ENCODE assay signal across 31 cellular contexts in the genomic region with DNA sequence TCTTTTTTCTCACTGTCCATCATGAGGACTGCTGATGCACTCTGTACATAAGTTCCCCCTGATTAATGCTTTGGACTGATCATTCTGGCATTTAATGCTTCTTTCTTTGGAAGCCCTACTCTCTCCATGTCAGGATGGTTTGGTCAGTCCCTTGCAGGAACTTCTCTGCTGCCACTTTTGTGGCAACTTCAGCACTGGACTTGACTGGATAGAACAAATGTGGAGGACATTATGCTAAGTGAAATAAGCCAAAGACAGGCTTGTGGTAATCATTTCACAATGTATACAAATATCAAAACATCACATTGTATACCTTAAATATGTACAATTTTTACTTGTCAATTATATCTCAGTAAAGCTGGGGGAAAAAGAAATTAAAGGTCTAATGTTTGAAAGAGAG.
"Had no signal": no experiment of that assay in that cellular context is flagged by ENCODE, and none has a peak within 500 bp of the region (broad histone marks: within the 10 kb centered on the region; RNA-seq: fewer than 3 reads in every experiment).

No MANE protein-coding gene starts in this region.

- H3K27ac Mint-ChIP-seq: activated B cell treated with CpG ODN at 0.5 μM for 24 hours; activated CD4-positive, alpha-beta memory T cell treated with anti-CD3 and anti-CD28 coated beads for 36 hours; activated CD8-positive, alpha-beta T cell treated with anti-CD3 and anti-CD28 coated beads for 36 hours; activated naive CD4-positive, alpha-beta T cell treated with anti-CD3 and anti-CD28 coated beads for 36 hours; activated naive CD4-positive, alpha-beta T cell treated with anti-CD3 and anti-CD28 coated beads, Interleukin-2, amount 50 U/mL, for 72 hours; activated naive CD8-positive, alpha-beta T cell treated with anti-CD3 and anti-CD28 coated beads for 36 hours; activated T-cell treated with anti-CD3 and anti-CD28 coated beads, Interleukin-2, amount 50 U/mL, for 72 hours; activated T-helper 1 cell treated with anti-CD3 and anti-CD28 coated beads, Interleukin-12 subunit alpha, Interleukin-12 subunit beta, Interleukin-2, Interleukin-4 antibody, amounts not matched to agents 30 ng/mL and 10 ng/mL and 1 ng/mL, durations not matched to agents 14 hours and 24 hours and 36 hours; activated T-helper 17 cell treated with anti-CD3 and anti-CD28 coated beads, Interleukin-2, amount 50 U/mL, for 72 hours; T-helper 1 cell treated with Interleukin-12 subunit alpha and Interleukin-12 subunit beta and Interleukin-4 antibody, amounts not matched to agents 30 μg/mL and 1 μg/mL, for 36 hours; T-helper 2 cell treated with Interferon-gamma antibody and Interleukin-4, amounts not matched to agents 5 μg/mL and 100 μg/mL, for 36 hours had no signal

- H3K9me3 Mint-ChIP-seq: activated T-cell treated with anti-CD3 and anti-CD28 coated beads, Interleukin-2, amount 50 U/mL, for 4 hours; T-helper 2 cell treated with Interferon-gamma antibody and Interleukin-4, amounts not matched to agents 5 μg/mL and 100 μg/mL, for 36 hours had no signal

- DNase-seq: activated B cell treated with CpG ODN at 0.5 μM for 24 hours; activated CD4-positive, alpha-beta memory T cell treated with anti-CD3 and anti-CD28 coated beads for 36 hours; activated CD4-positive, alpha-beta T cell treated with anti-CD3 and anti-CD28 coated beads for 4 hours; activated CD4-positive, alpha-beta T cell treated with anti-CD3 and anti-CD28 coated beads, Interleukin-2, amount 50 U/mL, for 1 hour; activated CD4-positive, alpha-beta T cell treated with anti-CD3 and anti-CD28 coated beads, Interleukin-2, amount 50 U/mL, for 4 hours; activated CD4-positive, CD25-positive, alpha-beta regulatory T cell treated with anti-CD3 and anti-CD28 coated beads, Interleukin-2, amount 50 U/mL, for 72 hours; activated CD8-positive, alpha-beta memory T cell treated with anti-CD3 and anti-CD28 coated beads, Interleukin-2, amount 50 U/mL, for 4 hours; activated CD8-positive, alpha-beta T cell treated with anti-CD3 and anti-CD28 coated beads for 36 hours; activated effector memory CD4-positive, alpha-beta T cell treated with anti-CD3 and anti-CD28 coated beads, Interleukin-2, amount 50 U/mL, for 16 hours; activated gamma-delta T cell treated with Interleukin-2 at 50 U/mL for 16 hours; activated naive CD4-positive, alpha-beta T cell; activated naive CD4-positive, alpha-beta T cell treated with anti-CD3 and anti-CD28 coated beads for 36 hours; activated naive CD4-positive, alpha-beta T cell treated with anti-CD3 and anti-CD28 coated beads, Interleukin-2, amount 50 U/mL, for 16 hours; activated naive CD8-positive, alpha-beta T cell treated with anti-CD3 and anti-CD28 coated beads for 36 hours; activated T-cell treated with anti-CD3 and anti-CD28 coated beads for 4 hours; activated T-cell treated with anti-CD3 and anti-CD28 coated beads, Interleukin-2, amount 50 U/mL, for 1 hour; activated T-cell treated with anti-CD3 and anti-CD28 coated beads, Interleukin-2, amount 50 U/mL, for 4 hours; activated T-cell treated with anti-CD3 and anti-CD28 coated beads, Interleukin-2, amount 50 U/mL, for 72 hours; adrenal gland; amniotic stem cell; aorta; body of pancreas; brain microvascular endothelial cell; central memory CD4-positive, alpha-beta T cell; T-helper 2 cell; T-helper 9 cell had no signal

- ATAC-seq: activated CD8-positive, alpha-beta T cell treated with anti-CD3 and anti-CD28 coated beads for 36 hours; activated naive CD4-positive, alpha-beta T cell treated with anti-CD3 and anti-CD28 coated beads, Interleukin-2, amount 50 U/mL, for 72 hours; activated T-cell treated with anti-CD3 and anti-CD28 coated beads, Interleukin-2, amount 50 U/mL, for 4 hours; activated T-cell treated with anti-CD3 and anti-CD28 coated beads, Interleukin-2, amount 50 U/mL, for 72 hours; activated T-helper 17 cell treated with anti-CD3 and anti-CD28 coated beads, Interleukin-2, amount 50 U/mL, for 72 hours; body of pancreas had no signal

- H3K36me3 Mint-ChIP-seq: activated naive CD4-positive, alpha-beta T cell treated with anti-CD3 and anti-CD28 coated beads, Interleukin-2, amount 50 U/mL, for 72 hours had no signal

- H3K27me3 Mint-ChIP-seq: activated B cell treated with CpG ODN at 0.5 μM for 24 hours; activated CD4-positive, alpha-beta memory T cell treated with anti-CD3 and anti-CD28 coated beads for 36 hours; activated CD8-positive, alpha-beta T cell treated with anti-CD3 and anti-CD28 coated beads for 36 hours; activated naive CD8-positive, alpha-beta T cell treated with anti-CD3 and anti-CD28 coated beads for 36 hours; activated T-helper 17 cell treated with anti-CD3 and anti-CD28 coated beads, Interleukin-2, amount 50 U/mL, for 72 hours had no signal

- H3K4me3 Mint-ChIP-seq: activated B cell treated with CpG ODN at 0.5 μM for 24 hours; activated CD4-positive, alpha-beta memory T cell treated with anti-CD3 and anti-CD28 coated beads for 36 hours; activated CD8-positive, alpha-beta T cell treated with anti-CD3 and anti-CD28 coated beads for 36 hours; activated naive CD4-positive, alpha-beta T cell treated with anti-CD3 and anti-CD28 coated beads for 36 hours; activated naive CD8-positive, alpha-beta T cell treated with anti-CD3 and anti-CD28 coated beads for 36 hours; activated T-cell treated with anti-CD3 and anti-CD28 coated beads, Interleukin-2, amount 50 U/mL, for 4 hours; activated T-cell treated with anti-CD3 and anti-CD28 coated beads, Interleukin-2, amount 50 U/mL, for 72 hours; activated T-helper 1 cell treated with anti-CD3 and anti-CD28 coated beads, Interleukin-12 subunit alpha, Interleukin-12 subunit beta, Interleukin-2, Interleukin-4 antibody, amounts not matched to agents 30 ng/mL and 10 ng/mL and 1 ng/mL, durations not matched to agents 14 hours and 24 hours and 36 hours; activated T-helper 17 cell treated with anti-CD3 and anti-CD28 coated beads, Interleukin-2, amount 50 U/mL, for 72 hours; T-helper 1 cell treated with Interleukin-12 subunit alpha and Interleukin-12 subunit beta and Interleukin-4 antibody, amounts not matched to agents 30 μg/mL and 1 μg/mL, for 36 hours; T-helper 2 cell treated with Interferon-gamma antibody and Interleukin-4, amounts not matched to agents 5 μg/mL and 100 μg/mL, for 36 hours had no signal

- H3K4me1 Mint-ChIP-seq: activated B cell treated with CpG ODN at 0.5 μM for 24 hours; activated naive CD8-positive, alpha-beta T cell treated with anti-CD3 and anti-CD28 coated beads for 36 hours; activated T-helper 17 cell treated with anti-CD3 and anti-CD28 coated beads, Interleukin-2, amount 50 U/mL, for 72 hours had no signal
